In genomic region chr9:133458643-133459312, GRCh38 we compare ENCODE assay signal across 8 cellular contexts. TPM values are rescaled to one million over a fixed set of nuclear protein-coding genes. Genes with fewer than 3 reads are reported as not detected.
DNase-seq lines count a peak whose midpoint lies in the region; ATAC-seq and TF ChIP-seq lines count a peak whose summit lies in the region.

No MANE protein-coding gene starts in this region.

- no peak for TF ChIP-seq POLR2A in ovary (IDR thresholded peaks at IDR 0.05)

- no peaks in the 10 kb centered on the region for H3K9me3 ChIP-seq in ovary

- peaks cover 3% of the 10 kb centered on the region for H3K4me1 ChIP-seq in ovary (ENCODE audit: insufficient read depth)

- CTCF ChIA-PET in Calu3 (lab: Charles Lee), result interaction anchor here (0.6 to 1.2 kb wide), 4 partner anchors 10 to 102 kb away, joined by 3 to 12 read pairs (median 4); partner anchors contain the start of genes SURF1 and SURF2

- H3K4me3 ChIP-seq in coronary artery (peak overlapping the region; percentile 94), ovary (no peak overlapping the region)

- DNase-seq in Calu3 (no peak), NCI-H146 (lab: John Stamatoyannopoulos, UW) (peak; percentile 39), coronary artery (ENCODE audit: low spot score) (no peak), ovary (no peak)
- no peak for DNase-seq in stimulated activated CD4-positive, alpha-beta T cell treated with anti-CD3 and anti-CD28 coated beads, Interleukin-15, amount 100 ng/mL, for 24 hours

- peaks cover 25% of the 10 kb centered on the region for H3K36me3 Mint-ChIP-seq in Calu3 (ENCODE audit: insufficient read depth, unreplicated experiment)

- no peak overlapping the region for H3K27ac Mint-ChIP-seq in Calu3 (ENCODE audit: unreplicated experiment)

- TF ChIP-seq EP300 in ovary (IDR thresholded peaks at IDR 0.05), result no peak

- TF ChIP-seq CTCF in Calu3 (IDR thresholded peaks at IDR 0.05; ENCODE audit: unreplicated experiment), result no peak
- TF ChIP-seq CTCF in coronary artery (IDR thresholded peaks at IDR 0.05), result no peak
- no peak for TF ChIP-seq CTCF in ovary (IDR thresholded peaks at IDR 0.05)

- no peaks in the 10 kb centered on the region for H3K4me1 Mint-ChIP-seq in Calu3 (ENCODE audit: low read depth, unreplicated experiment)

- H3K27ac ChIP-seq in coronary artery (peak overlapping the region; percentile 96 to 98), ovary (peak overlapping the region; percentile 45 to 97)

- H3K9me3 Mint-ChIP-seq in Calu3 (ENCODE audit: low read depth, unreplicated experiment), result no peaks in the 10 kb centered on the region

- BruUV-seq in Calu3 (replicated peaks; lab: Mats Ljungman, UMichigan), result no TSS peak

- WGBS in ovary, 3 donors, result 57 to 67% (median 64%) methylated on average over 16 of the region's 16 CpGs

- intact Hi-C loops in Calu3 (cut with micrococcal nuclease; ENCODE audit: unreplicated experiment) (no loop called here), ovary (cut with DNase I) (no loop called here)

- ATAC-seq in HG02852 (IDR thresholded peaks at IDR 0.05; ENCODE audit: unreplicated experiment), result no peak
- no peak for ATAC-seq in HG03432 (IDR thresholded peaks at IDR 0.05; ENCODE audit: unreplicated experiment)
- no peak for ATAC-seq in HG02884 (IDR thresholded peaks at IDR 0.05; ENCODE audit: unreplicated experiment)

- H3K27me3 ChIP-seq in ovary, result no peaks in the 10 kb centered on the region

- H3K4me3 Mint-ChIP-seq in Calu3 (ENCODE audit: low read depth, unreplicated experiment), result peak overlapping the region; percentile 98

- H3K27me3 Mint-ChIP-seq in Calu3 (ENCODE audit: unreplicated experiment), result no peaks in the 10 kb centered on the region

- no peaks in the 10 kb centered on the region for H3K36me3 ChIP-seq in ovary

RNA-seq across cellular contexts. Expression of gene CACFD1, which starts 1.0 kb away (rescaled TPM):
- 15.1 and 19.9 TPM in 2 replicates for total RNA-seq in Calu3 (2022)
- 10 to 100 TPM in 6 of 7 donors, 1 to 10 TPM in 1; 8.2 to 23.4 (median 18.6) TPM for total RNA-seq in ovary
- 10 to 100 TPM in 1 of 2 donors, 1 to 10 TPM in 1; 1.6 to 16.0 TPM for polyA plus RNA-seq in ovary

RNA-seq across cellular contexts. Expression of gene SLC2A6, which starts 20.1 kb away (rescaled TPM):
- total RNA-seq in Calu3 (2022) (9.3 and 11.6 TPM in 2 replicates), ovary (1 to 10 TPM in 4 of 7 donors, under 1 TPM in 3; 0.48 to 7.4 (median 1.1) TPM)
- under 1 TPM; 0.37 to 0.93 TPM for polyA plus RNA-seq in ovary

RNA-seq across cellular contexts. Expression of gene ADAMTS13, which starts 36.6 kb away (rescaled TPM):
- total RNA-seq in Calu3 (2022) (4.7 and 5.8 TPM in 2 replicates), ovary (1 to 10 TPM; 1.8 to 4.2 (median 3.6) TPM)
- polyA plus RNA-seq in ovary, result 1 to 10 TPM in 1 of 2 donors, under 1 TPM in 1; 0.45 to 3.8 TPM

RNA-seq across cellular contexts. Expression of gene REXO4, which starts 41.0 kb away (rescaled TPM):
- total RNA-seq in Calu3 (2022), result 23.4 and 25.8 TPM in 2 replicates
- 10 to 100 TPM; 15.9 to 31.0 (median 21.9) TPM for total RNA-seq in ovary
- polyA plus RNA-seq in ovary, result 10 to 100 TPM; 17.6 to 22.3 TPM
